20 cellular contexts compared by ENCODE assay signal in genomic region chr3:29310865-29311264, GRCh38. TPM values are rescaled to one million over a fixed set of nuclear protein-coding genes. Genes with fewer than 3 reads are reported as not detected.
A peak's percentile ranks its signal among the peaks of the same experiment; 100 is the strongest.
DNase-seq lines count a peak whose midpoint lies in the region; FAIRE-seq and TF ChIP-seq lines count a peak whose summit lies in the region.
"Had no signal": no experiment of that assay in that cellular context is flagged by ENCODE, and none has a peak within 500 bp of the region (broad histone marks: within the 10 kb centered on the region; RNA-seq: fewer than 3 reads in every experiment).

No MANE protein-coding gene starts in this region.

- H3K4me3 ChIP-seq in OCI-LY1 (ENCODE audit: low read depth, low read length, poor library complexity, severe bottlenecking) (peak overlapping the region; percentile 6), uterus (no peak overlapping the region), neuronal stem cell (ENCODE audit: low read length in 2 of 2) (no peak overlapping the region)
- H3K4me3 ChIP-seq: A549; BLaER1 treated with 17β-estradiol and CSF1 and Interleukin-3, amounts not matched to agents 10 nM and 100 nM; GM23338 had no signal

- H3K4me1 ChIP-seq in OCI-LY1 (ENCODE audit: insufficient read depth, low read length, severe bottlenecking) (peaks cover 99% of the 10 kb centered on the region), uterus (peaks cover 0 to 4% of the 10 kb centered on the region in 2 donors), neuronal stem cell (ENCODE audit: control insufficient read depth in 2 of 2, insufficient read depth in 1 of 2, low read depth in 1 of 2, low read length in 2 of 2) (no peaks in the 10 kb centered on the region)
- H3K4me1 ChIP-seq: A549; BLaER1 treated with 17β-estradiol and CSF1 and Interleukin-3, amounts not matched to agents 10 nM and 100 nM had no signal

- H3K4ac ChIP-seq in neuronal stem cell (ENCODE audit: low read length) = no peak overlapping the region

- H3K9me3 ChIP-seq in OCI-LY1 (ENCODE audit: low read length) (no peaks in the 10 kb centered on the region), uterus (no peaks in the 10 kb centered on the region), neuronal stem cell (replicated peaks in 1 of 2; ENCODE audit: control insufficient read depth in 2 of 2, insufficient read depth in 1 of 2, low read depth in 1 of 2, low read length in 2 of 2) (no peaks in the 10 kb centered on the region)
- H3K9me3 ChIP-seq: A549; BLaER1 treated with 17β-estradiol and CSF1 and Interleukin-3, amounts not matched to agents 10 nM and 100 nM had no signal

- H3K27me3 ChIP-seq in OCI-LY1 (ENCODE audit: insufficient read depth, low read length) (no peaks in the 10 kb centered on the region), uterus (no peaks in the 10 kb centered on the region), neuronal stem cell (ENCODE audit: control insufficient read depth in 3 of 3, insufficient read depth in 3 of 3, low read depth in 1 of 3, low read length in 3 of 3) (no peaks in the 10 kb centered on the region)
- H3K27me3 ChIP-seq: BLaER1 treated with 17β-estradiol and CSF1 and Interleukin-3, amounts not matched to agents 10 nM and 100 nM had no signal

- no peaks in the 10 kb centered on the region for H3K9me2 ChIP-seq in OCI-LY1 (ENCODE audit: low read depth, low read length)

- no CpG with 5 or more reads among the region's 1 CpG for WGBS in neuronal stem cell (ENCODE audit: extremely low coverage in 2 of 2, insufficient read length in 2 of 2, insufficient replicate concordance in 1 of 2), 2 donors

- intact Hi-C loops in uterus (cut with DNase I; ENCODE audit: low total_unique reads) = no loop called here

- H2AFZ ChIP-seq in OCI-LY1 (ENCODE audit: low read length) (no peak overlapping the region), neuronal stem cell (ENCODE audit: low read length) (no peak overlapping the region)
- H2AFZ ChIP-seq: GM23338 had no signal

- H3K36me3 ChIP-seq in OCI-LY1 (ENCODE audit: insufficient read depth, low read length) (no peaks in the 10 kb centered on the region), uterus (no peaks in the 10 kb centered on the region), neuronal stem cell (replicated peaks in 1 of 2; ENCODE audit: control insufficient read depth in 2 of 2, insufficient read depth in 2 of 2, low read length in 2 of 2) (no peaks in the 10 kb centered on the region)
- H3K36me3 ChIP-seq: BLaER1 treated with 17β-estradiol and CSF1 and Interleukin-3, amounts not matched to agents 10 nM and 100 nM had no signal

- no peaks in the 10 kb centered on the region for H4K20me1 ChIP-seq in OCI-LY1 (ENCODE audit: insufficient read depth, low read length)
- H4K20me1 ChIP-seq: BLaER1 treated with 17β-estradiol and CSF1 and Interleukin-3, amounts not matched to agents 10 nM and 100 nM had no signal

- H3F3A ChIP-seq in OCI-LY1 (ENCODE audit: insufficient read depth, low read length) = no peaks in the 10 kb centered on the region

- no peak overlapping the region for H3K23ac ChIP-seq in neuronal stem cell (ENCODE audit: low read depth, low read length, poor library complexity)

- DNase-seq in NCI-H748 (lab: John Stamatoyannopoulos, UW; ENCODE audit: unreplicated experiment) (peak; percentile 29), NCI-H748 treated with DMSO at 0.1 percent for 48 hours (lab: John Stamatoyannopoulos, UW) (no peak), uterus (no peak), neuronal stem cell (ENCODE audit: low spot score) (no peak), ACHN (no peak), NCI-H510A treated with DMSO at 0.1 percent for 48 hours (lab: John Stamatoyannopoulos, UW) (no peak)
- DNase-seq: Calu3; CD8-positive, alpha-beta T cell; DMS79 treated with DMSO at 0.1 percent for 48 hours; GF-D8; HCEC 1CT; IMR-90 had no signal

- no peak overlapping the region for H2AK5ac ChIP-seq in neuronal stem cell (ENCODE audit: low read depth, low read length)

- H3K4me2 ChIP-seq in OCI-LY1 (ENCODE audit: low read length) (peak overlapping the region; percentile 56; the same call in 1 of the 2 replicates), neuronal stem cell (ENCODE audit: insufficient read depth, low read length, poor library complexity, severe bottlenecking) (no peak overlapping the region)
- H3K4me2 ChIP-seq: A549; BLaER1 treated with 17β-estradiol and CSF1 and Interleukin-3, amounts not matched to agents 10 nM and 100 nM; GM23338 had no signal

- H3K14ac ChIP-seq in neuronal stem cell (ENCODE audit: low read length) = no peak overlapping the region

- in situ Hi-C loops in ACHN (cut with HindIII; ENCODE audit: low pct_ligation_motif_present, low pct_unique_long_range_greater_than_20kb, low sequenced_read_pairs) = no loop called here

- H3K79me2 ChIP-seq in OCI-LY1 (ENCODE audit: insufficient read depth, low read length) = peaks cover 67% of the 10 kb centered on the region

- no peak overlapping the region for H2BK12ac ChIP-seq in neuronal stem cell (ENCODE audit: low read length)

- H3K27ac ChIP-seq in OCI-LY1 (ENCODE audit: low read depth, low read length, poor library complexity, severe bottlenecking) = peak overlapping the region; percentile 55
- H3K27ac ChIP-seq in uterus = peak overlapping the region; percentile 25 to 32
- H3K27ac ChIP-seq in neuronal stem cell (replicated peaks; ENCODE audit: low read length) = no peak overlapping the region
- H3K27ac ChIP-seq: 22Rv1; A549; BLaER1 treated with 17β-estradiol and CSF1 and Interleukin-3, amounts not matched to agents 10 nM and 100 nM had no signal

- no peak overlapping the region for H3K9ac ChIP-seq in OCI-LY1 (ENCODE audit: low read length)
- H3K9ac ChIP-seq in neuronal stem cell (ENCODE audit: low read depth, low read length, poor library complexity) = no peak overlapping the region
- H3K9ac ChIP-seq: BLaER1 treated with 17β-estradiol and CSF1 and Interleukin-3, amounts not matched to agents 10 nM and 100 nM had no signal

- H3K18ac ChIP-seq in neuronal stem cell (ENCODE audit: low read length) = no peak overlapping the region

- H2BK15ac ChIP-seq in neuronal stem cell (ENCODE audit: low read length) = no peak overlapping the region

- TF ChIP-seq CTCF in OCI-LY1 (IDR thresholded peaks at IDR 0.05; ENCODE audit: low read length) = no peak
- no peak for TF ChIP-seq CTCF in uterus (IDR thresholded peaks at IDR 0.05)

- H2BK120ac ChIP-seq in neuronal stem cell (ENCODE audit: low read depth, low read length) = no peak overlapping the region

- peak; percentile 70 for FAIRE-seq in endometrium (lab: Jason Lieb, UNC)
- FAIRE-seq: A549, GM19239, HTR-8/SVneo had no signal

- no peak overlapping the region for H2BK5ac ChIP-seq in neuronal stem cell (ENCODE audit: low read length)

- no peak overlapping the region for H4K8ac ChIP-seq in neuronal stem cell (ENCODE audit: low read depth, low read length)

- H4K91ac ChIP-seq in neuronal stem cell (ENCODE audit: low read depth, low read length, poor library complexity) = no peak overlapping the region

- TF ChIP-seq POLR2A in uterus (IDR thresholded peaks at IDR 0.05) = no peak

- no peaks in the 10 kb centered on the region for H3K79me1 ChIP-seq in neuronal stem cell (ENCODE audit: low read depth, low read length)

RNA-seq across cellular contexts. Expression of gene RBMS3, which starts 30.0 kb away (rescaled TPM):
- 100 to 1,000 TPM in 1 of 4 donors, 10 to 100 TPM in 3; 45.9 to 113 (median 75.4) TPM for total RNA-seq in uterus
- polyA plus RNA-seq in neuronal stem cell (2013, experiment 1 of 2) = 0.45 TPM
- polyA plus RNA-seq in neuronal stem cell (2013, experiment 2 of 2) = 0.61 TPM
